19 cellular contexts compared by ENCODE assay signal in genomic region chr4:148344382-148344781, GRCh38.
"Had no signal": no experiment of that assay in that cellular context is flagged by ENCODE, and none has a peak within 500 bp of the region (broad histone marks: within the 10 kb centered on the region; RNA-seq: fewer than 3 reads in every experiment).

No MANE protein-coding gene starts in this region.

- H3K9me3 Mint-ChIP-seq: dendritic cell treated with granulocyte-macrophage colony-stimulating factor and Interleukin-4, amounts not matched to agents 40 ng/mL and 50 ng/mL, for 4 days; effector memory CD8-positive, alpha-beta T cell; natural killer cell treated with Interleukin-12 subunit alpha and Interleukin-12 subunit beta and Interleukin-15 and Interleukin-18, amount 100 ng/mL, for 72 hours; T-helper 2 cell treated with Interferon-gamma antibody and Interleukin-4, amounts not matched to agents 5 μg/mL and 100 μg/mL, for 36 hours had no signal

- H3K36me3 ChIP-seq: brain microvascular endothelial cell had no signal

- H3K4me3 ChIP-seq: smooth muscle cell had no signal

- ATAC-seq: effector memory CD8-positive, alpha-beta T cell; natural killer cell treated with Interleukin-12 subunit alpha and Interleukin-12 subunit beta and Interleukin-15 and Interleukin-18, amount 100 ng/mL, for 72 hours; right cardiac atrium had no signal

- H3K4me3 Mint-ChIP-seq: activated naive CD8-positive, alpha-beta T cell treated with anti-CD3 and anti-CD28 coated beads for 36 hours; dendritic cell treated with granulocyte-macrophage colony-stimulating factor and Interleukin-4, amounts not matched to agents 40 ng/mL and 50 ng/mL, for 4 days; effector memory CD8-positive, alpha-beta T cell; immature natural killer cell; natural killer cell treated with Interleukin-12 subunit alpha and Interleukin-12 subunit beta and Interleukin-15 and Interleukin-18, amount 100 ng/mL, for 72 hours; T-helper 2 cell treated with Interferon-gamma antibody and Interleukin-4, amounts not matched to agents 5 μg/mL and 100 μg/mL, for 36 hours had no signal

- H3K27me3 ChIP-seq: brain microvascular endothelial cell had no signal

- H3K27me3 Mint-ChIP-seq: activated naive CD8-positive, alpha-beta T cell treated with anti-CD3 and anti-CD28 coated beads for 36 hours; dendritic cell treated with granulocyte-macrophage colony-stimulating factor and Interleukin-4, amounts not matched to agents 40 ng/mL and 50 ng/mL, for 4 days; effector memory CD8-positive, alpha-beta T cell; natural killer cell treated with Interleukin-12 subunit alpha and Interleukin-12 subunit beta and Interleukin-15 and Interleukin-18, amount 100 ng/mL, for 72 hours had no signal

- H3K27ac Mint-ChIP-seq: activated naive CD8-positive, alpha-beta T cell treated with anti-CD3 and anti-CD28 coated beads for 36 hours; dendritic cell treated with granulocyte-macrophage colony-stimulating factor and Interleukin-4, amounts not matched to agents 40 ng/mL and 50 ng/mL, for 4 days; effector memory CD8-positive, alpha-beta T cell; immature natural killer cell; natural killer cell treated with Interleukin-12 subunit alpha and Interleukin-12 subunit beta and Interleukin-15 and Interleukin-18, amount 100 ng/mL, for 72 hours; T-helper 2 cell treated with Interferon-gamma antibody and Interleukin-4, amounts not matched to agents 5 μg/mL and 100 μg/mL, for 36 hours had no signal

- H3K27ac ChIP-seq: brain microvascular endothelial cell, epithelial cell of prostate had no signal

- H3K36me3 Mint-ChIP-seq: immature natural killer cell; natural killer cell treated with Interleukin-12 subunit alpha and Interleukin-12 subunit beta and Interleukin-15 and Interleukin-18, amount 100 ng/mL, for 72 hours had no signal

- H3K4me1 Mint-ChIP-seq: immature natural killer cell had no signal

- DNase-seq: activated CD4-positive, alpha-beta T cell treated with anti-CD3 and anti-CD28 coated beads, Interleukin-2, amount 50 U/mL, for 1 hour; activated CD4-positive, CD25-positive, alpha-beta regulatory T cell; activated CD8-positive, alpha-beta memory T cell treated with anti-CD3 and anti-CD28 coated beads for 24 hours; activated naive CD8-positive, alpha-beta T cell treated with anti-CD3 and anti-CD28 coated beads for 36 hours; brain microvascular endothelial cell; cerebellar nuclear complex; effector memory CD8-positive, alpha-beta T cell; foreskin melanocyte; immature natural killer cell; mesendoderm; stimulated activated CD4-positive, alpha-beta T cell treated with anti-CD3 and anti-CD28 coated beads, Interleukin-4, amount 100 ng/mL, for 4 hours; stimulated activated CD8-positive, alpha-beta memory T cell treated with anti-CD3 and anti-CD28 coated beads, Interleukin-4, amount 100 ng/mL, for 48 hours; stimulated activated naive CD4-positive, alpha-beta T cell treated with Interleukin-2 at 50 U/mL for 16 hours had no signal
